In genomic region chr5:134845335-134845851, GRCh38 we compare ENCODE assay signal across 1 cellular context.
TF ChIP-seq lines count a peak whose summit lies in the region.

No MANE protein-coding gene starts in this region.

TF ChIP-seq in HepG2, 621 proteins besides CTCF, POLR2A, EP300 and RAD21:
- TF ChIP-seq GATAD2A (CRISPR knock-in tag; IDR thresholded peaks at IDR 0.05) (0 out of 2 replicates have a peak, but pooled peaks have one; percentile 23), ZNF318 (CRISPR knock-in tag; IDR thresholded peaks at IDR 0.05) (no peak), ZNF883 (CRISPR knock-in tag; IDR thresholded peaks at IDR 0.05; ENCODE audit: not compliant biosample characterization) (no peak), ZSCAN31 (CRISPR knock-in tag; IDR thresholded peaks at IDR 0.05; ENCODE audit: low read depth) (no peak), ISX (CRISPR knock-in tag; conservative IDR thresholded peaks at IDR 0.05) (peak; percentile 50; the same call in 1 of the 2 replicates), ZNF740 (CRISPR knock-in tag; IDR thresholded peaks at IDR 0.05) (no peak), ZFP90 (CRISPR knock-in tag; IDR thresholded peaks at IDR 0.05; ENCODE audit: borderline replicate concordance) (no peak), ZNF180 (CRISPR knock-in tag; IDR thresholded peaks at IDR 0.05; ENCODE audit: borderline replicate concordance, low read depth) (no peak), ZNF567 (CRISPR knock-in tag; IDR thresholded peaks at IDR 0.05; ENCODE audit: borderline replicate concordance) (0 out of 2 replicates have a peak, but pooled peaks have one; percentile 66), ZBTB21 (CRISPR knock-in tag; IDR thresholded peaks at IDR 0.05) (0 out of 2 replicates have a peak, but pooled peaks have one; percentile 43), LCORL (IDR thresholded peaks at IDR 0.05) (no peak), LCORL (CRISPR knock-in tag; IDR thresholded peaks at IDR 0.05) (no peak), CHCHD3 (CRISPR knock-in tag; IDR thresholded peaks at IDR 0.05) (no peak), ZNF510 (CRISPR knock-in tag; IDR thresholded peaks at IDR 0.05; ENCODE audit: low read depth) (no peak), NCOA5 (CRISPR knock-in tag; IDR thresholded peaks at IDR 0.05) (0 out of 2 replicates have a peak, but pooled peaks have one; percentile 58), ZNF367 (CRISPR knock-in tag; IDR thresholded peaks at IDR 0.05; ENCODE audit: borderline replicate concordance) (peak; percentile 39; the same call in 1 of the 2 replicates), DMTF1 (CRISPR knock-in tag; IDR thresholded peaks at IDR 0.05) (no peak), SMAD1 (CRISPR knock-in tag; IDR thresholded peaks at IDR 0.05; ENCODE audit: borderline replicate concordance, low read depth) (peak; percentile 77; the same call in 1 of the 2 replicates), GTF3A (CRISPR knock-in tag; conservative IDR thresholded peaks at IDR 0.05) (0 out of 2 replicates have a peak, but pooled peaks have one; percentile 58), SMARCC2 (IDR thresholded peaks at IDR 0.05) (no peak), SIN3B (IDR thresholded peaks at IDR 0.05; ENCODE audit: low read length) (no peak), ASH2L (IDR thresholded peaks at IDR 0.05; ENCODE audit: insufficient read length, low read depth, low read length) (no peak), ZC3H4 (CRISPR knock-in tag; IDR thresholded peaks at IDR 0.05; ENCODE audit: borderline replicate concordance) (no peak), ELF4 (CRISPR knock-in tag; IDR thresholded peaks at IDR 0.05; ENCODE audit: borderline replicate concordance) (no peak), AGO1 (IDR thresholded peaks at IDR 0.05; ENCODE audit: low read depth, low read length, poor library complexity, severe bottlenecking) (no peak), PAF1 (CRISPR knock-in tag; IDR thresholded peaks at IDR 0.05) (no peak), ZNF839 (CRISPR knock-in tag; IDR thresholded peaks at IDR 0.05; ENCODE audit: borderline replicate concordance) (no peak)
